8 cellular contexts compared by ENCODE assay signal in genomic region chr12:39619660-39620433, GRCh38. TPM values are rescaled to one million over a fixed set of nuclear protein-coding genes. Genes with fewer than 3 reads are reported as not detected.
DNase-seq lines count a peak whose midpoint lies in the region; ATAC-seq and TF ChIP-seq lines count a peak whose summit lies in the region.

TSS of gene ABCD2 (minus strand) at chr12:39619803. CDS start at chr12:39619615, 188 bp downstream.

- H3K36me3 ChIP-seq in OCI-LY1 (ENCODE audit: insufficient read depth, low read length) (no peaks in the 10 kb centered on the region), mucosa of stomach (ENCODE audit: control insufficient read depth, insufficient read depth, low read length) (no peaks in the 10 kb centered on the region)

- H4K20me1 ChIP-seq in OCI-LY1 (ENCODE audit: insufficient read depth, low read length): no peaks in the 10 kb centered on the region

- H3K4me1 ChIP-seq in OCI-LY1 (ENCODE audit: insufficient read depth, low read length, severe bottlenecking): peaks cover 71% of the 10 kb centered on the region
- H3K4me1 ChIP-seq in mucosa of stomach (ENCODE audit: control insufficient read depth, insufficient read depth, low read length): no peaks in the 10 kb centered on the region

- H3K27ac ChIP-seq in OCI-LY1 (ENCODE audit: low read depth, low read length, poor library complexity, severe bottlenecking): peak within 1 kb of the TSS; percentile 96

- H3K4me2 ChIP-seq in OCI-LY1 (ENCODE audit: low read length): peak within 1 kb of the TSS; percentile 89

- no peaks in the 10 kb centered on the region for H3K9me2 ChIP-seq in OCI-LY1 (ENCODE audit: low read depth, low read length)

- H3F3A ChIP-seq in OCI-LY1 (ENCODE audit: insufficient read depth, low read length): peaks cover 7% of the 10 kb centered on the region; the same call in 1 of the 2 replicates

- H3K9ac ChIP-seq in OCI-LY1 (ENCODE audit: low read length) (peak within 1 kb of the TSS; percentile 71), mucosa of stomach (ENCODE audit: low read length) (peak within 1 kb of the TSS; percentile 51)

- H3K4me3 ChIP-seq in OCI-LY1 (ENCODE audit: low read depth, low read length, poor library complexity, severe bottlenecking) (peak within 1 kb of the TSS; percentile 65), mucosa of stomach (ENCODE audit: low read length) (peak within 1 kb of the TSS; percentile 5)

- no peaks in the 10 kb centered on the region for H3K9me3 ChIP-seq in OCI-LY1 (ENCODE audit: low read length)
- H3K9me3 ChIP-seq in mucosa of stomach (ENCODE audit: control insufficient read depth, low read length): no peaks in the 10 kb centered on the region

- peak within 1 kb of the TSS; percentile 17 for H2AFZ ChIP-seq in OCI-LY1 (ENCODE audit: low read length)

- TF ChIP-seq CTCF in GM20000 (IDR thresholded peaks at IDR 0.05; ENCODE audit: extremely low read depth, missing control alignments) (no peak), OCI-LY1 (IDR thresholded peaks at IDR 0.05; ENCODE audit: low read length) (peak; percentile 35; the same call in 1 of the 2 replicates)

- DNase-seq in COR-L47 (lab: John Stamatoyannopoulos, UW): peak; percentile 50
- DNase-seq in GM20000 (ENCODE audit: low spot score): peak; percentile 62
- peak; percentile 22 for DNase-seq in HPDE6-E6E7 (ENCODE audit: extremely low spot score)
- DNase-seq in activated T-cell treated with anti-CD3 and anti-CD28 coated beads for 24 hours (ENCODE audit: low read depth): peak; percentile 66
- peak; percentile 54 to 61 for DNase-seq in stimulated activated CD8-positive, alpha-beta memory T cell treated with anti-CD3 and anti-CD28 coated beads, Interleukin-7, amount 100 ng/mL, for 4 hours (ENCODE audit: low read depth in 2 of 2)

- peaks cover 20% of the 10 kb centered on the region; the same call in 1 of the 2 replicates for H3K79me2 ChIP-seq in OCI-LY1 (ENCODE audit: insufficient read depth, low read length)

- peak; percentile 73 for ATAC-seq in esophagus mucosa

- H3K27me3 ChIP-seq in OCI-LY1 (ENCODE audit: insufficient read depth, low read length) (no peaks in the 10 kb centered on the region), mucosa of stomach (ENCODE audit: control insufficient read depth, insufficient read depth, low read length) (no peaks in the 10 kb centered on the region)

RNA-seq across cellular contexts. Expression of gene ABCD2, which starts in this region (rescaled TPM):
- total RNA-seq in esophagus mucosa: 0.12 TPM

Comparison
In these comparisons a context has a peak if more than half of its experiments do, and no peak if none do; other contexts are left out.
1. Peak in every context shown above with its lines: DNase-seq, ATAC-seq, H3K4me3 ChIP-seq and H3K27ac ChIP-seq.
2. Peak in ATAC-seq in esophagus mucosa; RNA of the gene not detected or under 1 TPM.